In the genomic region with DNA sequence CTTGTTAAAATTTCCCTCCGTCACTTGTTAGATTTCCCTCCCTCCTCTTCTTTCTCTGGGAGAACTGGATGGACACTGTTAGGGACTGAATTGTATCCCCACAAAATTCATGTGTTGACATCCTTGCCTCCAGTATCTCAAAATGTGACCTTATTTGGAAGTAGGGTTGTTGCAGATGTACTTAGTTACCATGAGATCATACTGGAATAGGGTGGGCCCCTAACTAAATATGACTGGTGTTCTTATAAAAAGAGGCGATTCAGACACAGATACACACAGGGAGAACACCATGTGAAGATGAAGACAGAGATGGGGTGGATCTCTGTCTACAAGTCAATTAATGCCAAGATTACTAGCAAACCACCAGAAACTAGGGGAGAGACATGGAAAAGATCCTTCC, we compare ENCODE assay signal across 25 cellular contexts.
"Had no signal": no experiment of that assay in that cellular context is flagged by ENCODE, and none has a peak within 500 bp of the region (broad histone marks: within the 10 kb centered on the region; RNA-seq: fewer than 3 reads in every experiment).

No MANE protein-coding gene starts in this region.

- H3K36me3 ChIP-seq: Peyer's patch had no signal

- H3K27me3 ChIP-seq: Peyer's patch had no signal

- H3K9me3 Mint-ChIP-seq: activated naive CD4-positive, alpha-beta T cell treated with anti-CD3 and anti-CD28 coated beads, Interleukin-2, amount 50 U/mL, for 72 hours; activated naive CD8-positive, alpha-beta T cell treated with anti-CD3 and anti-CD28 coated beads, Interleukin-2, amount 50 U/mL, for 24 hours; activated T-cell treated with anti-CD3 and anti-CD28 coated beads, Interleukin-2, amount 50 U/mL, for 4 hours; brain; T-helper 1 cell treated with Interleukin-12 subunit alpha and Interleukin-12 subunit beta and Interleukin-4 antibody, amounts not matched to agents 30 μg/mL and 1 μg/mL, for 36 hours had no signal

- H3K4me1 Mint-ChIP-seq: activated CD8-positive, alpha-beta memory T cell treated with anti-CD3 and anti-CD28 coated beads, Interleukin-2, amount 10 ng/mL, durations not matched to agents 7 days and 5 days; activated naive CD8-positive, alpha-beta T cell treated with anti-CD3 and anti-CD28 coated beads, Interleukin-2, amount 50 U/mL, for 24 hours; brain; WTC11 had no signal

- H3K27me3 Mint-ChIP-seq: activated naive CD8-positive, alpha-beta T cell treated with anti-CD3 and anti-CD28 coated beads, Interleukin-2, amount 50 U/mL, for 24 hours had no signal

- H3K27ac Mint-ChIP-seq: activated CD8-positive, alpha-beta memory T cell treated with anti-CD3 and anti-CD28 coated beads, Interleukin-2, amount 10 ng/mL, durations not matched to agents 7 days and 5 days; activated naive CD4-positive, alpha-beta T cell treated with anti-CD3 and anti-CD28 coated beads, Interleukin-2, amount 50 U/mL, for 72 hours; activated naive CD8-positive, alpha-beta T cell treated with anti-CD3 and anti-CD28 coated beads, Interleukin-2, amount 50 U/mL, for 24 hours; brain; T-helper 1 cell treated with Interleukin-12 subunit alpha and Interleukin-12 subunit beta and Interleukin-4 antibody, amounts not matched to agents 30 μg/mL and 1 μg/mL, for 36 hours; WTC11 had no signal

- H3K4me3 Mint-ChIP-seq: activated CD8-positive, alpha-beta memory T cell treated with anti-CD3 and anti-CD28 coated beads, Interleukin-2, amount 10 ng/mL, durations not matched to agents 7 days and 5 days; activated naive CD8-positive, alpha-beta T cell treated with anti-CD3 and anti-CD28 coated beads, Interleukin-2, amount 50 U/mL, for 24 hours; activated T-cell treated with anti-CD3 and anti-CD28 coated beads, Interleukin-2, amount 50 U/mL, for 4 hours; brain; T-helper 1 cell treated with Interleukin-12 subunit alpha and Interleukin-12 subunit beta and Interleukin-4 antibody, amounts not matched to agents 30 μg/mL and 1 μg/mL, for 36 hours; WTC11 had no signal

- ATAC-seq: activated CD8-positive, alpha-beta memory T cell treated with anti-CD3 and anti-CD28 coated beads, Interleukin-2, amount 10 ng/mL, durations not matched to agents 7 days and 5 days; activated naive CD4-positive, alpha-beta T cell treated with anti-CD3 and anti-CD28 coated beads, Interleukin-2, amount 50 U/mL, for 72 hours; activated naive CD8-positive, alpha-beta T cell treated with anti-CD3 and anti-CD28 coated beads, Interleukin-2, amount 50 U/mL, for 24 hours; activated T-cell treated with anti-CD3 and anti-CD28 coated beads, Interleukin-2, amount 50 U/mL, for 4 hours; WTC11 had no signal

- DNase-seq: activated CD4-positive, alpha-beta T cell treated with anti-CD3 and anti-CD28 coated beads for 48 hours; activated CD4-positive, alpha-beta T cell treated with anti-CD3 and anti-CD28 coated beads, Interleukin-2, amount 50 U/mL, for 4 hours; activated CD4-positive, CD25-positive, alpha-beta regulatory T cell treated with anti-CD3 and anti-CD28 coated beads, Interleukin-2, amount 50 U/mL, for 72 hours; activated CD8-positive, alpha-beta memory T cell treated with anti-CD3 and anti-CD28 coated beads, Interleukin-2, amount 10 ng/mL, durations not matched to agents 7 days and 5 days; activated effector memory CD4-positive, alpha-beta T cell treated with anti-CD3 and anti-CD28 coated beads, Interleukin-2, amount 50 U/mL, for 16 hours; activated naive CD4-positive, alpha-beta T cell treated with Interleukin-2 at 50 U/mL for 16 hours; activated naive CD8-positive, alpha-beta T cell treated with anti-CD3 and anti-CD28 coated beads, Interleukin-2, amount 50 U/mL, for 24 hours; activated T-cell treated with anti-CD3 and anti-CD28 coated beads, Interleukin-2, amount 50 U/mL, for 4 hours; amygdala; Kasumi-1; KBM-7; NCI-H1092; NCI-H1417; NCI-H1694; NCI-H2029; NCI-H2107; NCI-H345; NCI-H510A treated with DMSO at 0.1 percent for 48 hours; NCI-H69; Peyer's patch; SHP77 treated with DMSO at 0.1 percent for 48 hours had no signal

- H3K9me3 ChIP-seq: Peyer's patch had no signal

- H3K27ac ChIP-seq: Peyer's patch had no signal

- H3K4me1 ChIP-seq: Peyer's patch had no signal

- H3K4me3 ChIP-seq: Peyer's patch had no signal
